8 cellular contexts compared by ENCODE assay signal in the genomic region with DNA sequence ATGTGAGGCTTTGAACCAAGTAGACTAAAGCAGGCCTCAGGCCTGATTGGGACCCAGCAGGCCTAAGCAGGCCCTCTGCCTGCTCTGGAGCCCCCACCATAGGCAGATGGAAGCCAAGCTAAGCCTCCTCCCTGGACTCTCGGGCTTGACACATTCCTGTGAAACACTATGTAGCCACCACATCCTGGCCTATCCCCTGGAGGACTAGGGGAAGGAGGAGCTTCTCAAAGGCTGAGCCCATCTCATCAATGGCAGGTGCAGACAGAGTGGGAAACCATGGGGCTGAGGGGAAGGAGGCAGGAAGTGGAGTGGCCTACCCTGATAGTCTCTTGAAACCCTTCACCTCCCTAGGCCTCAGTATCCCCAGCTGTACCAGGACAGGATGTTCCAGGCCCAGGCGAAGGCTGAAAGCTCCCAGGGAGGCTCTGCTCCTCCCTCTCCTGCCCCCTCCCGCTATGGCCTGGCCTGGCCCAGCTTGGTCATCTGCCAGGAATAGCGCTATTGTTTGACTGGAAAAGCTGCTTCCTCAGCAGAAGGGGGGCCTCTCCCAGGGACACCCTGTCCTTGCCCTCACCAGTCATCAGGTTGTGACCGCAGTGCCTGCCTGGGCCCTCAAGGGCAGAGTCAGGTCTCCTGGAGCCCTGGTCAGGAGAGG. TPM values are rescaled to one million over a fixed set of nuclear protein-coding genes. Genes with fewer than 3 reads are reported as not detected.
A peak's percentile ranks its signal among the peaks of the same experiment; 100 is the strongest.
DNase-seq lines count a peak whose midpoint lies in the region; ATAC-seq and TF ChIP-seq lines count a peak whose summit lies in the region.

No MANE protein-coding gene starts in this region.

- intact Hi-C loops in ascending aorta (cut with DNase I), result loop anchor here (2.0 kb wide), 1 partner anchor 20 kb away; no protein-coding TSS in a partner anchor
- intact Hi-C loops in left ventricle myocardium superior (cut with micrococcal nuclease), result loop anchor here (10.0 kb wide), 1 partner anchor 54 kb away; no protein-coding TSS in a partner anchor

- peak overlapping the region; percentile 21 for H3K9ac ChIP-seq in rectal smooth muscle tissue (ENCODE audit: low read length)

- H3K27me3 ChIP-seq in ascending aorta, result no peaks in the 10 kb centered on the region
- H3K27me3 ChIP-seq in rectal smooth muscle tissue (ENCODE audit: control insufficient read depth, insufficient read depth, low read length), result no peaks in the 10 kb centered on the region

- H3K4me3 ChIP-seq in ascending aorta, result peak overlapping the region; percentile 47 to 94
- H3K4me3 ChIP-seq in rectal smooth muscle tissue (ENCODE audit: low read length), result no peak overlapping the region

- H3K9me3 ChIP-seq in ascending aorta, result no peaks in the 10 kb centered on the region

- peak overlapping the region; percentile 94 to 96 for H3K27ac ChIP-seq in ascending aorta
- H3K27ac ChIP-seq in rectal smooth muscle tissue (ENCODE audit: low read depth, low read length), result peak overlapping the region; percentile 90

- H3K36me3 ChIP-seq in ascending aorta, result peaks cover 52 to 53% of the 10 kb centered on the region in 2 donors
- H3K36me3 ChIP-seq in rectal smooth muscle tissue (ENCODE audit: control insufficient read depth, insufficient read depth, low read length), result peaks cover 15% of the 10 kb centered on the region

- ATAC-seq in left ventricle myocardium superior, result peak; percentile 44
- no peak for ATAC-seq in HG02884 (IDR thresholded peaks at IDR 0.05; ENCODE audit: unreplicated experiment)
- no peak for ATAC-seq in GM21367 (IDR thresholded peaks at IDR 0.05; ENCODE audit: unreplicated experiment)
- ATAC-seq in HG03135 (IDR thresholded peaks at IDR 0.05; ENCODE audit: unreplicated experiment), result no peak

- H3K4me1 ChIP-seq in ascending aorta (peaks cover 19 to 33% of the 10 kb centered on the region in 2 donors), rectal smooth muscle tissue (ENCODE audit: control insufficient read depth, insufficient read depth, low read length) (peaks cover 22% of the 10 kb centered on the region)

- TF ChIP-seq CTCF in ascending aorta (IDR thresholded peaks at IDR 0.05), result no peak

- DNase-seq in COLO829 (ENCODE audit: low spot score) (peak; percentile 75), NAMALWA (ENCODE audit: low spot score) (peak; percentile 44), ascending aorta (ENCODE audit: low spot score in 2 of 2) (peak; percentile 81 to 96), left ventricle myocardium superior (peak; percentile 86)

RNA-seq across cellular contexts. Expression of a gene that starts 1.5 kb away (rescaled TPM):
- total RNA-seq in ascending aorta (55.9 TPM), left ventricle myocardium superior (7.6 TPM)

RNA-seq across cellular contexts. Expression of a gene that starts 24.2 kb away (rescaled TPM):
- not detected for total RNA-seq in ascending aorta
- total RNA-seq in left ventricle myocardium superior, result not detected

RNA-seq across cellular contexts. Expression of a gene that starts 35.9 kb away (rescaled TPM):
- total RNA-seq in ascending aorta (107 TPM), left ventricle myocardium superior (6.2 TPM)

RNA-seq across cellular contexts. Expression of a gene that starts 44.2 kb away (rescaled TPM):
- total RNA-seq in ascending aorta, result not detected
- 0.64 TPM for total RNA-seq in left ventricle myocardium superior

Comparison
In these comparisons a context has a peak if more than half of its experiments do, and no peak if none do; other contexts are left out.
1. RNA of a gene that starts 35.9 kb away (total RNA-seq): 107 TPM in ascending aorta (single experiment); 6.2 TPM in left ventricle myocardium superior (single experiment); every median in the first group is over 10 times any median in the second.
2. Peak in every context shown above with its lines, with median percentiles within 50 percentile points of each other: DNase-seq.